8 cellular contexts compared by ENCODE assay signal in genomic region chr7:44962483-44963251, GRCh38. TPM values are rescaled to one million over a fixed set of nuclear protein-coding genes. Genes with fewer than 3 reads are reported as not detected.
DNase-seq lines count a peak whose midpoint lies in the region; ATAC-seq, FAIRE-seq and TF ChIP-seq lines count a peak whose summit lies in the region.

No MANE protein-coding gene starts in this region.

- H3K4ac ChIP-seq in trophoblast cell (ENCODE audit: low read depth, low read length) = no peak overlapping the region

- H3K14ac ChIP-seq in trophoblast cell (ENCODE audit: low read length) = no peak overlapping the region

- peak overlapping the region; percentile 7 for H3K27ac ChIP-seq in CD4-positive, alpha-beta T cell (ENCODE audit: low read depth, low read length)
- H3K27ac ChIP-seq in trophoblast cell (ENCODE audit: low read depth, low read length) = no peak overlapping the region

- no CpG with 5 or more reads among the region's 76 CpGs for WGBS in trophoblast cell (ENCODE audit: extremely low coverage, insufficient coverage, insufficient read length)

- H3K4me3 ChIP-seq in trophoblast cell (ENCODE audit: low read depth, low read length) = no peak overlapping the region

- H3K36me3 ChIP-seq in trophoblast cell (ENCODE audit: control insufficient read depth in 1 of 2, insufficient read depth in 2 of 2, low read length in 2 of 2) = no peaks in the 10 kb centered on the region

- no peak overlapping the region for H3K27ac Mint-ChIP-seq in CD4-positive, alpha-beta T cell

- CTCF ChIA-PET in CD4-positive, alpha-beta T cell (lab: Charles Lee) = no interaction called here

- no peak overlapping the region for H4K91ac ChIP-seq in trophoblast cell (ENCODE audit: low read depth, low read length)

- no peak overlapping the region for H4K8ac ChIP-seq in trophoblast cell (ENCODE audit: low read depth, low read length)

- H3K4me1 Mint-ChIP-seq in CD4-positive, alpha-beta T cell (ENCODE audit: low read depth) = peaks cover 17% of the 10 kb centered on the region

- no peaks in the 10 kb centered on the region for H3K27me3 Mint-ChIP-seq in CD4-positive, alpha-beta T cell

- H3K27me3 ChIP-seq in CD4-positive, alpha-beta T cell (ENCODE audit: control insufficient read depth, insufficient read depth, low read length) = no peaks in the 10 kb centered on the region
- peaks cover 6% of the 10 kb centered on the region for H3K27me3 ChIP-seq in trophoblast cell (ENCODE audit: insufficient read depth, low read length)

- no peak overlapping the region for H2BK120ac ChIP-seq in trophoblast cell (ENCODE audit: insufficient read depth, low read length, poor library complexity)

- H3K18ac ChIP-seq in trophoblast cell (ENCODE audit: low read length) = no peak overlapping the region

- no peak for TF ChIP-seq CTCF in CD4-positive, alpha-beta T cell (IDR thresholded peaks at IDR 0.05)

- ATAC-seq in CD4-positive, alpha-beta T cell (ENCODE audit: poor library complexity) = no peak
- ATAC-seq in GM19324 (IDR thresholded peaks at IDR 0.05; ENCODE audit: low FRiP score, unreplicated experiment) (no peak), HG02870 (IDR thresholded peaks at IDR 0.05; ENCODE audit: unreplicated experiment) (no peak), GM18867 (IDR thresholded peaks at IDR 0.05; ENCODE audit: unreplicated experiment) (no peak)

- FAIRE-seq in frontal cortex (lab: Jason Lieb, UNC) = no peak

- no peaks in the 10 kb centered on the region for H3K9me3 Mint-ChIP-seq in CD4-positive, alpha-beta T cell

- H3K4me3 Mint-ChIP-seq in CD4-positive, alpha-beta T cell = no peak overlapping the region

- H2AFZ ChIP-seq in trophoblast cell (ENCODE audit: insufficient read depth, low read length, poor library complexity) = no peak overlapping the region

- H3K9me3 ChIP-seq in CD4-positive, alpha-beta T cell (ENCODE audit: control insufficient read depth, low read length) = no peaks in the 10 kb centered on the region
- H3K9me3 ChIP-seq in trophoblast cell (ENCODE audit: insufficient read depth, low read depth, low read length) = peaks cover 3% of the 10 kb centered on the region

- H2BK12ac ChIP-seq in trophoblast cell (ENCODE audit: low read length) = no peak overlapping the region

- POLR2A ChIA-PET in CD4-positive, alpha-beta T cell (lab: Charles Lee) = interaction anchor here (1.7 kb wide), 1 partner anchor 10 kb away, joined by 7 read pairs; no protein-coding TSS in a partner anchor

- H3K79me2 ChIP-seq in trophoblast cell (ENCODE audit: control insufficient read depth, insufficient read depth, low read length, poor library complexity) = no peaks in the 10 kb centered on the region

- no peak for DNase-seq in CD4-positive, alpha-beta T cell
- peak; percentile 53 for DNase-seq in RPMI7951 (ENCODE audit: low read depth)
- peak; percentile 63 to 81 for DNase-seq in frontal cortex (ENCODE audit: low spot score in 2 of 2)
- peak; percentile 63 to 77 for DNase-seq in trophoblast cell
- no peak for DNase-seq in OCI-M2 (lab: John Stamatoyannopoulos, UW; ENCODE audit: unreplicated experiment)

- no peak overlapping the region for H2AK5ac ChIP-seq in trophoblast cell (ENCODE audit: low read length)

- H3K9ac ChIP-seq in trophoblast cell (ENCODE audit: low read length) = no peak overlapping the region

- H3K23ac ChIP-seq in trophoblast cell (ENCODE audit: low read length) = no peak overlapping the region

- no peak overlapping the region for H2BK5ac ChIP-seq in trophoblast cell (ENCODE audit: low read depth, low read length, poor library complexity)

- no peaks in the 10 kb centered on the region for H3K4me1 ChIP-seq in trophoblast cell (ENCODE audit: control insufficient read depth in 1 of 2, insufficient read depth in 2 of 2, low read length in 2 of 2)

- H3K79me1 ChIP-seq in trophoblast cell (ENCODE audit: low read length) = no peaks in the 10 kb centered on the region

- H3K36me3 Mint-ChIP-seq in CD4-positive, alpha-beta T cell (ENCODE audit: low read depth) = peaks cover 43% of the 10 kb centered on the region

- intact Hi-C loops in CD4-positive, alpha-beta T cell (cut with DNase I, micrococcal nuclease) = no loop called here

- H4K12ac ChIP-seq in trophoblast cell (ENCODE audit: low read depth, low read length) = no peak overlapping the region

- peak overlapping the region; percentile 57 for H3K4me2 ChIP-seq in trophoblast cell (ENCODE audit: low read length)

RNA-seq across cellular contexts. Expression of gene MYO1G, which starts 16.1 kb away (rescaled TPM):
- 100 to 1,000 TPM; 155 to 157 TPM for total RNA-seq in CD4-positive, alpha-beta T cell
- total RNA-seq in RPMI7951 (2014; rRNA removed; shearing (Covaris generic)) = under 0.01 TPM in 1 of 2 replicates, not detected in the other
- 0.41 TPM for total RNA-seq in frontal cortex
- 0.03 TPM in 2 replicates for polyA plus RNA-seq in trophoblast cell (2013)

RNA-seq across cellular contexts. Expression of gene CCM2, which starts 37.3 kb away (rescaled TPM):
- 10 to 100 TPM; 48.8 to 52.8 TPM for total RNA-seq in CD4-positive, alpha-beta T cell
- 65.0 and 75.1 TPM in 2 replicates for total RNA-seq in RPMI7951 (2014; rRNA removed; shearing (Covaris generic))
- 22.4 TPM for total RNA-seq in frontal cortex
- polyA plus RNA-seq in trophoblast cell (2013) = 25.9 and 26.5 TPM in 2 replicates

Comparison
In these comparisons a context has a peak if more than half of its experiments do, and no peak if none do; other contexts are left out.
1. DNase-seq: peak in RPMI7951 (single experiment), frontal cortex (2 of 2) and trophoblast cell (2 of 2); none in CD4-positive, alpha-beta T cell (0 of 10) and OCI-M2 (single experiment).
2. RNA of gene MYO1G, which starts 16.1 kb away (total RNA-seq): 155 to 157 TPM in CD4-positive, alpha-beta T cell; 0.41 TPM in frontal cortex (single experiment) and under 0.01 TPM in RPMI7951; every median in the first group is over 100 times any median in the second.